15 cellular contexts compared by ENCODE assay signal in the genomic region with DNA sequence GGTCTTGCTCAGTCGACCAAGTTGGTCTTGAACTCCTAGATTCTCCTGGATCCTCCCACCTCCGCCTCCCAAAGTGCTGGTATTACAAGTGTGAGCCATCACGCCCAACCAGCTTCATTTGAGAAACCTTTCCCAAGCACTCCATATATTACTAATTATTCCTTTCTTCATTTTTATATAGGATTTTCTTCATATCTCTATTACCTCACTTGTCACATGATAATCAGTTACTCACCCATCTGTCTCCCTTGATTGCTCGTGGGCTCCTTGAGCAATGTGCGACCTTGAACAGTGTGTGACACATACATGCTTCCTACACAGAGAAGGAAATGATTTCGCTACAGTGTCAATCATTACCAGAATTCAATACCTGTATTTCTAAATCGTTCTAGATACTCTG.
"Had no signal": no experiment of that assay in that cellular context is flagged by ENCODE, and none has a peak within 500 bp of the region (broad histone marks: within the 10 kb centered on the region; RNA-seq: fewer than 3 reads in every experiment).

No MANE protein-coding gene starts in this region.

- DNase-seq: activated CD4-positive, alpha-beta T cell treated with anti-CD3 and anti-CD28 coated beads for 1 hour; activated CD8-positive, alpha-beta memory T cell treated with anti-CD3 and anti-CD28 coated beads for 24 hours; activated CD8-positive, alpha-beta memory T cell treated with anti-CD3 and anti-CD28 coated beads, Interleukin-2, amount 50 U/mL, for 48 hours; activated effector memory CD4-positive, alpha-beta T cell treated with Interleukin-2 at 50 U/mL for 16 hours; activated naive CD4-positive, alpha-beta T cell treated with anti-CD3 and anti-CD28 coated beads, Interleukin-2, amount 50 U/mL, for 16 hours; activated T-cell treated with anti-CD3 and anti-CD28 coated beads, Interleukin-2, amount 50 U/mL, for 48 hours; dermis blood vessel endothelial cell; effector memory CD4-positive, alpha-beta T cell; foreskin keratinocyte; heart left ventricle; naive B cell; stimulated activated CD8-positive, alpha-beta memory T cell treated with anti-CD3 and anti-CD28 coated beads, Interleukin-4, amount 100 ng/mL, for 48 hours; stimulated activated naive CD4-positive, alpha-beta T cell; thyroid gland; WERI-Rb-1 had no signal
